In genomic region chr6:37650071-37650481, GRCh38 we compare ENCODE assay signal across 1 cellular context.
TF ChIP-seq lines count a peak whose summit lies in the region.

No MANE protein-coding gene starts in this region.

TF ChIP-seq in HepG2, 621 proteins besides CTCF, POLR2A, EP300 and RAD21 (continued from another document and continues in another):
- TF ChIP-seq PATZ1 (CRISPR knock-in tag; IDR thresholded peaks at IDR 0.05) (0 out of 2 replicates have a peak, but pooled peaks have one; percentile 27), DR1 (CRISPR knock-in tag; IDR thresholded peaks at IDR 0.05) (no peak), ZNF574 (CRISPR knock-in tag; IDR thresholded peaks at IDR 0.05) (no peak), JUN (CRISPR knock-in tag; IDR thresholded peaks at IDR 0.05) (no peak), ZNF775 (CRISPR knock-in tag; IDR thresholded peaks at IDR 0.05; ENCODE audit: borderline replicate concordance) (no peak), CBX1 (IDR thresholded peaks at IDR 0.05; ENCODE audit: low read depth) (no peak), ZSCAN22 (CRISPR knock-in tag; IDR thresholded peaks at IDR 0.05) (no peak), ZNF12 (CRISPR knock-in tag; IDR thresholded peaks at IDR 0.05) (no peak), ELK4 (CRISPR knock-in tag; IDR thresholded peaks at IDR 0.05; ENCODE audit: borderline replicate concordance) (no peak), SETDB1 (CRISPR knock-in tag; IDR thresholded peaks at IDR 0.05; ENCODE audit: borderline replicate concordance) (no peak), E2F2 (CRISPR knock-in tag; IDR thresholded peaks at IDR 0.05; ENCODE audit: borderline replicate concordance) (no peak), NR2C2 (CRISPR knock-in tag; IDR thresholded peaks at IDR 0.05; ENCODE audit: borderline replicate concordance) (no peak), GATA4 (IDR thresholded peaks at IDR 0.05; ENCODE audit: borderline replicate concordance, low read depth) (no peak), ZFP91 (CRISPR knock-in tag; IDR thresholded peaks at IDR 0.05; ENCODE audit: borderline replicate concordance) (peak; percentile 61; the same call in 1 of the 2 replicates), ZNF777 (CRISPR knock-in tag; IDR thresholded peaks at IDR 0.05) (no peak), ATF6 (CRISPR knock-in tag; conservative IDR thresholded peaks at IDR 0.05) (no peak), ZNF274 (CRISPR knock-in tag; IDR thresholded peaks at IDR 0.05) (0 out of 2 replicates have a peak, but pooled peaks have one; percentile 67), KDM6A (CRISPR knock-in tag; IDR thresholded peaks at IDR 0.05; ENCODE audit: low read depth) (no peak), RBM39 (IDR thresholded peaks at IDR 0.05; ENCODE audit: low read depth, low read length, poor library complexity, severe bottlenecking) (peak; percentile 31), TRIM22 (IDR thresholded peaks at IDR 0.05) (no peak), STAT5B (CRISPR knock-in tag; IDR thresholded peaks at IDR 0.05) (no peak), ZFP41 (CRISPR knock-in tag; IDR thresholded peaks at IDR 0.05; ENCODE audit: borderline replicate concordance) (no peak), ZNF350 (CRISPR knock-in tag; IDR thresholded peaks at IDR 0.05; ENCODE audit: borderline replicate concordance, low read depth) (no peak), HMG20B (CRISPR knock-in tag; conservative IDR thresholded peaks at IDR 0.05) (no peak), HOXA7 (CRISPR knock-in tag; IDR thresholded peaks at IDR 0.05) (no peak), SOX6 (IDR thresholded peaks at IDR 0.05) (no peak), SOX6 (CRISPR knock-in tag; IDR thresholded peaks at IDR 0.05) (no peak), ZC3H13 (CRISPR knock-in tag; IDR thresholded peaks at IDR 0.05) (no peak), DNMT3B (CRISPR knock-in tag; conservative IDR thresholded peaks at IDR 0.05) (no peak), ZNF263 (CRISPR knock-in tag; IDR thresholded peaks at IDR 0.05) (no peak), NFE2L2 (IDR thresholded peaks at IDR 0.05; ENCODE audit: low read length) (no peak), E2F1 (CRISPR knock-in tag; IDR thresholded peaks at IDR 0.05) (no peak), ZNF205 (CRISPR knock-in tag; IDR thresholded peaks at IDR 0.05) (no peak), PREB (CRISPR knock-in tag; IDR thresholded peaks at IDR 0.05) (no peak), TCF7L2 (IDR thresholded peaks at IDR 0.05; ENCODE audit: low read depth, low read length) (no peak), ZNF354B (CRISPR knock-in tag; IDR thresholded peaks at IDR 0.05) (no peak), RXRA (CRISPR knock-in tag; IDR thresholded peaks at IDR 0.05) (no peak; the same call in 1 of the 2 replicates), ZNF644 (CRISPR knock-in tag; IDR thresholded peaks at IDR 0.05; ENCODE audit: low read depth) (no peak), ZNF660 (CRISPR knock-in tag; IDR thresholded peaks at IDR 0.05; ENCODE audit: borderline replicate concordance, low read depth) (no peak), SAFB2 (CRISPR knock-in tag; IDR thresholded peaks at IDR 0.05; ENCODE audit: borderline replicate concordance, low read depth) (no peak; the same call in 1 of the 2 replicates), ZNF367 (CRISPR knock-in tag; IDR thresholded peaks at IDR 0.05; ENCODE audit: borderline replicate concordance) (no peak), SNAPC5 (CRISPR knock-in tag; IDR thresholded peaks at IDR 0.05; ENCODE audit: borderline replicate concordance) (no peak), ZNF563 (CRISPR knock-in tag; IDR thresholded peaks at IDR 0.05) (no peak), USF2 (IDR thresholded peaks at IDR 0.05; ENCODE audit: low read depth, low read length) (no peak), USF2 (CRISPR knock-in tag; IDR thresholded peaks at IDR 0.05; ENCODE audit: borderline replicate concordance) (no peak), ZBTB20 (CRISPR knock-in tag; IDR thresholded peaks at IDR 0.05; ENCODE audit: borderline replicate concordance, low read depth) (no peak)
